ENCODE assay signal across 6 cellular contexts in the genomic region with DNA sequence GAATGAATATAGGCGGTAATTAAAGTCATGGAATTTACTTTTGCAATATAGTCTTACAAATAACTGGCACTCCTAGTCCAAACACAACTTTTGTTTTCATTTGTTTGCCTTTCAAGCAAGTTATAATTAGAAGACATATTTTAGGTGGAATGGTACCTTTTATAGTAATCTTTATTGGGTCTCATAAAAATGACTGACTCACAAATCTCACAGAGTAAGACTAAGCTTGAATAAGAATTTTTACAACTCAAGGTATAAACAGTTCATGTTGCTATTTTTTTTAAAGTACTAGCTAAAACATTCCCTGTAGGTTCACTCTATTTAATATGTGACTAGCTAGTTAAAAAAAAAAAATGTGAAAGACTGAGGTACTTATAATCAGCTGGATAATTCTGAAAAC. TPM values are rescaled to one million over a fixed set of nuclear protein-coding genes. Genes with fewer than 3 reads are reported as not detected.
"Had no signal": no experiment of that assay in that cellular context is flagged by ENCODE, and none has a peak within 500 bp of the region (broad histone marks: within the 10 kb centered on the region; RNA-seq: fewer than 3 reads in every experiment).

No MANE protein-coding gene starts in this region.

RNA-seq across cellular contexts. Expression of a gene that starts 6.0 kb away (rescaled TPM):
- total RNA-seq: kidney, left lobe of liver, left ventricle myocardium superior, mesenteric fat pad, mononuclear cell, myocyte had no signal
